1 cellular context compared by ENCODE assay signal in the genomic region with DNA sequence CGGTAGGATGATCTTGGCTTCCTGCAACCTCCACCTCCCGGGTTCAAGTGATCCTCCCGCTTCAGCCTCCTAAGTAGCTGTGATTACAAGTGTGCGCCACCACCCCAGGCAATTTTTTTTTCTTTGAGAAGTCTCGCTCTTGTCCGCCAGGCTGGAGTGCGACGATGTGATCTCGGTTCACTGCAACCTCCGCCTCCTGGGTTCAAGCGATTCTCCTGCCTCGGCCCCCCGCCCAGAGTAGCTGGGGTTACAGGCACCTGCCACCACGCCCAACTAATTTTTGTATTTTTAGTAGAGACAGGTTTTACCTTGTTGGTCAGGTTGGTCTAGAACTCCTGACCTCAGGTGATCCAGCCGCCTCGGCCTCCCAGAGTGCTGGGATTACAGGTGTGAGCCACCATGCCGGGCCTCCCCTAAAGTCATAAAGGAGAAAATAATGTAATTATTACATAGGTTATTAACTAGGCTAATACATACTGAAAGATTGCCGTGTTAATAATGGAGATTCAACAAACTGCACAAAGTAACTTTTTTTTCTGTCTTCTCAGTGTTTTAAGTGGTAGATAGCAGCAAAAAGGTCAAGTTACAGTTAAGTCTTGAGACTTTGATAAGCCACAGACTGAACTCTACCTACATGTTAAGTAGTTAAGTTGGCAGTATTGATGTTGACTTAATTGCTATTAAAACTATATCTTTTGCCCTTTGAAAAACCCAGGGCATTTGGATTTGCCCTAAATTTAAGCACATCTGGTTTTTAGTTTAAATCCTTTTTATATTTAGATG.
TF ChIP-seq lines count a peak whose summit lies in the region.

No MANE protein-coding gene starts in this region.

TF ChIP-seq in neural cell, 6 proteins besides CTCF, POLR2A, EP300 and RAD21 (continued from another document):
- TF ChIP-seq REST (IDR thresholded peaks at IDR 0.05; ENCODE audit: borderline replicate concordance), result no peak
